Comparison of ENCODE assay signal across 8 cellular contexts in the genomic region with DNA sequence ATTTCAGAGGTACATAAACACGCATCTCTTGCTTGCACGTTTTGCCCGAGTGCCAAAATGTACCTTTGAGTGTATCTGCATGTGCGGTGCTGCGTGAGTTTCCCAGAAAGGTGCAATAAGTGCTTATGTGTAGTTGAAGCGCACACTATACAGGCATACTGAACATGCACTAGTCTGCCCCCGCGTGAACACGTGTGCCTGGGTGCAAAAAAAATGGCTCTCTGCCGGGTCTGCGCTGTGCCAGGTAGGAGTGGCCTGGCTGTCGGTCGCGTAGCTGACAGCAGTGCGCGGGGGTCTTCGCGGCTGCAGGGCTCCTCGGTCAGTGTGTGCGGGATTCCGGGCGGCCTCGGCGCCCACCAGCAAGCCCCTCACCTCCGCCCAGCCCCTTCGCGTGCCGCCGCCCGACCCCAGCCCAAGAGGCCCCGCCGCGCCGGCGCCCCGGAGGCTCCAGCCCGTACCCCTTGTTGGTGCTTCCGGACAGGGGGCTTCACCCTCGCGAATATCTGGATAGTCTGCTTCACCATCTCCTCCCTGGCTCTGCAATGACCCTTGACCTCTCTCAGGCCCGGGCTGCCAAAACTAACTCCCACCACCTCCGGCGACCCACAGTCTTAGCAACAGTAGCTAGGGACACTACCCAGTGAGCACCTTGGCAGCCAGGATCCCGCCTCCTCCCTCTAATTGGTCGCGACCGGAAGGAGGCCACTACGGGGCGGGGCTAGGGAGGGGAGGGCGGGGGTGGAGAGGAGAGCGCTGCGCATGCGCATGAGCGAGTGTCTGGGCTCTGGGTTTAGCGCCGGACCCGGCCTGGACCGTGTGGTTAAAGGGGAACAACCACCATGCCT. TPM values are rescaled to one million over a fixed set of nuclear protein-coding genes. Genes with fewer than 3 reads are reported as not detected.
DNase-seq lines count a peak whose midpoint lies in the region; ATAC-seq, FAIRE-seq and TF ChIP-seq lines count a peak whose summit lies in the region.

A gene with protein sequence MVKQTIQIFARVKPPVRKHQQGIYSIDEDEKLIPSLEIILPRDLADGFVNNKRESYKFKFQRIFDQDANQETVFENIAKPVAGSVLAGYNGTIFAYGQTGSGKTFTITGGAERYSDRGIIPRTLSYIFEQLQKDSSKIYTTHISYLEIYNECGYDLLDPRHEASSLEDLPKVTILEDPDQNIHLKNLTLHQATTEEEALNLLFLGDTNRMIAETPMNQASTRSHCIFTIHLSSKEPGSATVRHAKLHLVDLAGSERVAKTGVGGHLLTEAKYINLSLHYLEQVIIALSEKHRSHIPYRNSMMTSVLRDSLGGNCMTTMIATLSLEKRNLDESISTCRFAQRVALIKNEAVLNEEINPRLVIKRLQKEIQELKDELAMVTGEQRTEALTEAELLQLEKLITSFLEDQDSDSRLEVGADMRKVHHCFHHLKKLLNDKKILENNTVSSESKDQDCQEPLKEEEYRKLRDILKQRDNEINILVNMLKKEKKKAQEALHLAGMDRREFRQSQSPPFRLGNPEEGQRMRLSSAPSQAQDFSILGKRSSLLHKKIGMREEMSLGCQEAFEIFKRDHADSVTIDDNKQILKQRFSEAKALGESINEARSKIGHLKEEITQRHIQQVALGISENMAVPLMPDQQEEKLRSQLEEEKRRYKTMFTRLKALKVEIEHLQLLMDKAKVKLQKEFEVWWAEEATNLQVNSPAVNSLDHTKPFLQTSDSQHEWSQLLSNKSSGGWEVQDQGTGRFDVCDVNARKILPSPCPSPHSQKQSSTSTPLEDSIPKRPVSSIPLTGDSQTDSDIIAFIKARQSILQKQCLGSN (minus strand): TSS at position 622 of the 845 bp plus-strand sequence. CDS start 98 bp downstream, at position 524.

- H3K27me3 ChIP-seq in neuron (ENCODE audit: insufficient read depth, low read length), result no peaks in the 10 kb centered on the region
- no peaks in the 10 kb centered on the region for H3K27me3 ChIP-seq in stomach

- TF ChIP-seq CTCF in stomach (IDR thresholded peaks at IDR 0.05), result no peak

- H3K4me3 Mint-ChIP-seq in IgD-negative memory B cell, result peak within 1 kb of the TSS; percentile 91 to 98 (median 96)
- peak within 1 kb of the TSS; percentile 97 for H3K4me3 Mint-ChIP-seq in activated naive CD4-positive, alpha-beta T cell treated with anti-CD3 and anti-CD28 coated beads for 36 hours

- no peaks in the 10 kb centered on the region for H3K36me3 Mint-ChIP-seq in IgD-negative memory B cell
- peaks cover 1% of the 10 kb centered on the region for H3K36me3 Mint-ChIP-seq in activated naive CD4-positive, alpha-beta T cell treated with anti-CD3 and anti-CD28 coated beads for 36 hours (ENCODE audit: low read depth)

- peaks cover 1% of the 10 kb centered on the region for H3K27me3 Mint-ChIP-seq in IgD-negative memory B cell
- no peaks in the 10 kb centered on the region for H3K27me3 Mint-ChIP-seq in activated naive CD4-positive, alpha-beta T cell treated with anti-CD3 and anti-CD28 coated beads for 36 hours (ENCODE audit: low read depth)

- no peak for TF ChIP-seq EP300 in stomach (IDR thresholded peaks at IDR 0.05)

- H3K4me3 ChIP-seq in neuron (ENCODE audit: low read length) (peak within 1 kb of the TSS; percentile 51), stomach (peak within 1 kb of the TSS; percentile 76 to 97 (median 90))

- FAIRE-seq in frontal cortex (lab: Jason Lieb, UNC), result no peak

- CTCF ChIA-PET in activated naive CD4-positive, alpha-beta T cell treated with anti-CD3 and anti-CD28 coated beads for 36 hours (lab: Charles Lee), result no interaction called here

- peak; percentile 98 for ATAC-seq in GM21528 (IDR thresholded peaks at IDR 0.05; ENCODE audit: low FRiP score, unreplicated experiment)

- peak within 1 kb of the TSS in 2 of 3 donors; percentile 51 to 85 for H3K27ac Mint-ChIP-seq in IgD-negative memory B cell
- H3K27ac Mint-ChIP-seq in activated naive CD4-positive, alpha-beta T cell treated with anti-CD3 and anti-CD28 coated beads for 36 hours, result no peak within 1 kb of the TSS

- no peak for TF ChIP-seq POLR2A in stomach (IDR thresholded peaks at IDR 0.05)

- H3K36me3 ChIP-seq in neuron (ENCODE audit: insufficient read depth, low read length), result no peaks in the 10 kb centered on the region
- H3K36me3 ChIP-seq in stomach, result no peaks in the 10 kb centered on the region

- H2AFZ ChIP-seq in neuron (ENCODE audit: low read depth, low read length), result peak within 1 kb of the TSS; percentile 86

- 2 to 6% (median 2%) methylated on average over 40 to 58 of the region's 58 CpGs for WGBS in stomach, 5 donors

- H3K9me3 ChIP-seq in neuron (ENCODE audit: low read length), result no peaks in the 10 kb centered on the region
- H3K9me3 ChIP-seq in stomach, result no peaks in the 10 kb centered on the region

- no peaks in the 10 kb centered on the region for H3K9me3 Mint-ChIP-seq in IgD-negative memory B cell
- H3K9me3 Mint-ChIP-seq in activated naive CD4-positive, alpha-beta T cell treated with anti-CD3 and anti-CD28 coated beads for 36 hours, result no peaks in the 10 kb centered on the region

- peak within 1 kb of the TSS; percentile 47 to 80 (median 62) for H3K27ac ChIP-seq in stomach

- H3K4me1 Mint-ChIP-seq in IgD-negative memory B cell, result peaks cover 0 to 4% (median 2%) of the 10 kb centered on the region in 3 donors
- peaks cover 2% of the 10 kb centered on the region for H3K4me1 Mint-ChIP-seq in activated naive CD4-positive, alpha-beta T cell treated with anti-CD3 and anti-CD28 coated beads for 36 hours (ENCODE audit: low read depth)

- peaks cover 2% of the 10 kb centered on the region for H3K4me1 ChIP-seq in neuron (ENCODE audit: insufficient read depth, low read length)
- peaks cover 0 to 15% (median 10%) of the 10 kb centered on the region in 4 donors for H3K4me1 ChIP-seq in stomach

- intact Hi-C loops in activated naive CD4-positive, alpha-beta T cell treated with anti-CD3 and anti-CD28 coated beads for 36 hours (cut with micrococcal nuclease), result no loop called here
- intact Hi-C loops in stomach (cut with DNase I; ENCODE audit: low total_unique reads), result no loop called here

- DNase-seq in D341Med (ENCODE audit: low spot score) (peak; percentile 93), RPMI8226 (peak; percentile 81), frontal cortex (ENCODE audit: low spot score in 2 of 2) (peak; percentile 93 to 94), stomach (peak; percentile 94)
- DNase-seq in activated naive CD4-positive, alpha-beta T cell treated with anti-CD3 and anti-CD28 coated beads for 36 hours, result peak; percentile 88

RNA-seq across cellular contexts. Expression of the gene that starts here (rescaled TPM):
- polyA plus RNA-seq in IgD-negative memory B cell, result not detected
- under 1 TPM; 0.10 to 0.30 TPM for total RNA-seq in activated naive CD4-positive, alpha-beta T cell treated with anti-CD3 and anti-CD28 coated beads for 36 hours
- 1.2 TPM for total RNA-seq in frontal cortex
- total RNA-seq in stomach, result 1 to 10 TPM in 2 of 5 donors, under 1 TPM in 1, not detected in 2; 0.37 to 9.8 (median 1.4) TPM
- under 1 TPM in 2 of 3 donors, not detected in 1; 0.25 to 0.37 TPM for polyA plus RNA-seq in stomach

Comparison
In these comparisons a context has a peak if more than half of its experiments do, and no peak if none do; other contexts are left out.
1. Peak in every context shown above with its lines: DNase-seq, ATAC-seq, H3K4me3 ChIP-seq and H3K27ac ChIP-seq.
2. Peak in DNase-seq in activated naive CD4-positive, alpha-beta T cell treated with anti-CD3 and anti-CD28 coated beads for 36 hours; RNA of the gene not detected or under 1 TPM.